17 cellular contexts compared by ENCODE assay signal in genomic region chr1:227472772-227473171, GRCh38.
A peak's percentile ranks its signal among the peaks of the same experiment; 100 is the strongest.
DNase-seq lines count a peak whose midpoint lies in the region; FAIRE-seq and TF ChIP-seq lines count a peak whose summit lies in the region.
"Had no signal": no experiment of that assay in that cellular context is flagged by ENCODE, and none has a peak within 500 bp of the region (broad histone marks: within the 10 kb centered on the region; RNA-seq: fewer than 3 reads in every experiment).

No MANE protein-coding gene starts in this region.

- POLR2A ChIA-PET in PC-9 (lab: Charles Lee; ENCODE audit: unreplicated experiment): no interaction called here

- peak; percentile 43 for DNase-seq in NCI-H510A treated with DMSO at 0.1 percent for 48 hours (lab: John Stamatoyannopoulos, UW)
- DNase-seq in NCI-H510A (lab: John Stamatoyannopoulos, UW): no peak
- DNase-seq in DMS153 treated with DMSO at 0.1 percent for 48 hours (lab: John Stamatoyannopoulos, UW; ENCODE audit: unreplicated experiment): peak; percentile 2
- DNase-seq in bronchial epithelial cell (ENCODE audit: low read depth): peak; percentile 22
- DNase-seq in NCI-H82 treated with DMSO at 0.1 percent for 48 hours (lab: John Stamatoyannopoulos, UW; ENCODE audit: unreplicated experiment): no peak
- DNase-seq in PC-9: no peak
- DNase-seq: C1 segment of cervical spinal cord; Calu3; CD4-positive, alpha-beta memory T cell; COR-L47; DND-41; GM23248; H7; HCEC 1CT had no signal

- H3K27ac ChIP-seq in PC-9: no peak overlapping the region
- H3K27ac ChIP-seq: GM23248 had no signal

- intact Hi-C loops in PC-9 (cut with micrococcal nuclease; ENCODE audit: unreplicated experiment): no loop called here

- CTCF ChIA-PET in PC-9 (lab: Charles Lee): no interaction called here

- no peaks in the 10 kb centered on the region for H3F3A ChIP-seq in PC-9 (ENCODE audit: insufficient read depth, low read depth)

- no peak overlapping the region for H3K4me3 ChIP-seq in bronchial epithelial cell (ENCODE audit: low read depth, low read length)
- H3K4me3 ChIP-seq in PC-9: no peak overlapping the region
- H3K4me3 ChIP-seq: GM23248 had no signal

- H4K20me1 ChIP-seq in PC-9 (ENCODE audit: insufficient read depth): no peaks in the 10 kb centered on the region

- H2AFZ ChIP-seq in PC-9: no peak overlapping the region
- H2AFZ ChIP-seq: GM23248 had no signal

- no peaks in the 10 kb centered on the region for H3K9me3 ChIP-seq in PC-9 (ENCODE audit: insufficient read depth, low read depth)

- H3K4me1 ChIP-seq in PC-9 (replicated peaks; ENCODE audit: insufficient read depth): no peaks in the 10 kb centered on the region

- no peaks in the 10 kb centered on the region for H3K36me3 ChIP-seq in bronchial epithelial cell (ENCODE audit: control insufficient read depth, insufficient read depth, low read length)
- no peaks in the 10 kb centered on the region for H3K36me3 ChIP-seq in PC-9 (ENCODE audit: low read depth)

- FAIRE-seq in bronchial epithelial cell (lab: Jason Lieb, UNC): no peak
- FAIRE-seq: G401.6, GM12892, H1 had no signal

- no peak overlapping the region for H3K4me2 ChIP-seq in PC-9

- no TSS peak for BruUV-seq in PC-9 (replicated peaks; lab: Mats Ljungman, UMichigan)

- no peaks in the 10 kb centered on the region for H3K79me2 ChIP-seq in PC-9 (ENCODE audit: low read depth)

- TF ChIP-seq CTCF in bronchial epithelial cell (IDR thresholded peaks at IDR 0.05; ENCODE audit: insufficient read depth, low read length, severe bottlenecking) (no peak), PC-9 (conservative IDR thresholded peaks at IDR 0.05) (no peak)

- H3K27me3 ChIP-seq in bronchial epithelial cell (ENCODE audit: control insufficient read depth, insufficient read depth, low read length) (no peaks in the 10 kb centered on the region), PC-9 (ENCODE audit: insufficient read depth, low read depth) (peaks cover 18% of the 10 kb centered on the region; the same call in 1 of the 2 replicates)

- H3K9me2 ChIP-seq in PC-9 (ENCODE audit: insufficient read depth): no peaks in the 10 kb centered on the region

Comparison
In these comparisons a context has a peak if more than half of its experiments do, and no peak if none do; other contexts are left out.
1. DNase-seq: peak in NCI-H510A treated with DMSO at 0.1 percent for 48 hours (single experiment), DMS153 treated with DMSO at 0.1 percent for 48 hours (single experiment) and bronchial epithelial cell (single experiment); none in NCI-H510A (single experiment), NCI-H82 treated with DMSO at 0.1 percent for 48 hours (single experiment) and PC-9 (0 of 2).